Comparison of ENCODE assay signal across 8 cellular contexts in the genomic region with DNA sequence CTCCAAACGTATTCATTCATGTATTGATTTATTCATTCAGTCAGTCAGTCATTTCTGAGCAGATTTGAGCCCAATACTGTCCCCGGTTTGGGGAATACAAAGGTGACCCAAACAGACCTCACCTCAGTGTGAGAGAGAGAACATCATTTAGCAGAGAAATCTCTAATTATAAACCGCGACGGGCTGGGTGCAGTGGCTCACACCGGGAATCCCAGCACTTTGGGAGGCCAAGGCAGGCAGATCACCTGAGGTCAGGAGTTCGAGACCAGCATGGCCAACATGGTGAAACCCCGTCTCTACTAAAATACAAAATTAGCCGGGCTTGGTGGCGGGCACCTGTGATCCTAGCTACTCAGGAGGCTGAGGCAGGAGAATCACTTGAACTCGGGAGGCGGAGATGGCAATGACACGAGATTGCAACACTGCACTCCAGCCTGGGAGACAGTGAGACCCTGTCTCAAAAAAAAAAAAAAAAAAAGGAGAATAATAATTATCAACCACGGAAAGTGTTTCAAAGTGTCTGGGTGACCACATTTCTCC. TPM values are rescaled to one million over a fixed set of nuclear protein-coding genes. Genes with fewer than 3 reads are reported as not detected.
DNase-seq lines count a peak whose midpoint lies in the region; ATAC-seq and TF ChIP-seq lines count a peak whose summit lies in the region.
"Not testable (repeated sequence)": the region's sequence is repeated elsewhere in the genome, so short reads cannot be mapped to it uniquely, and the experiment has no call there.

No MANE protein-coding gene starts in this region.

- not testable (repeated sequence) for H3F3A ChIP-seq in smooth muscle cell (ENCODE audit: low read depth)

- TF ChIP-seq POLR2A in breast epithelium (IDR thresholded peaks at IDR 0.05) = not testable (repeated sequence)

- not testable (repeated sequence) for H3K36me3 Mint-ChIP-seq in activated CD4-positive, alpha-beta T cell treated with anti-CD3 and anti-CD28 coated beads, Interleukin-2, amount 10 ng/mL, durations not matched to agents 24 days and 14 days (ENCODE audit: low read depth); glutamatergic neuron (ENCODE audit: unreplicated experiment); naive B cell

- not testable (repeated sequence) for H3K9me3 Mint-ChIP-seq in activated CD4-positive, alpha-beta T cell treated with anti-CD3 and anti-CD28 coated beads, Interleukin-2, amount 10 ng/mL, durations not matched to agents 24 days and 14 days; glutamatergic neuron (ENCODE audit: unreplicated experiment); naive B cell

- TF ChIP-seq CTCF in AG10803 (conservative IDR thresholded peaks at IDR 0.05; ENCODE audit: low read length); LNCaP clone FGC (IDR thresholded peaks at IDR 0.05; ENCODE audit: control insufficient read depth, extremely low read depth, insufficient read depth); breast epithelium (IDR thresholded peaks at IDR 0.05); glutamatergic neuron (IDR thresholded peaks at IDR 0.05; ENCODE audit: partially characterized antibody, unreplicated experiment); smooth muscle cell (IDR thresholded peaks at IDR 0.05; ENCODE audit: borderline replicate concordance, insufficient read depth, poor library complexity, severe bottlenecking): not testable (repeated sequence)

- DNase-seq in AG10803 (ENCODE audit: low read depth); LNCaP clone FGC (ENCODE audit: low read depth); activated CD4-positive, alpha-beta T cell treated with anti-CD3 and anti-CD28 coated beads, Interleukin-2, amount 10 ng/mL, durations not matched to agents 24 days and 14 days; breast epithelium (ENCODE audit: low spot score in 2 of 2); glutamatergic neuron; naive B cell; smooth muscle cell (lab: John Stamatoyannopoulos, UW; ENCODE audit: unreplicated experiment): not testable (repeated sequence)

- not testable (repeated sequence) for H3K9me3 ChIP-seq in breast epithelium; smooth muscle cell (replicated peaks; ENCODE audit: low read depth)

- H4K20me1 ChIP-seq in smooth muscle cell (ENCODE audit: low read depth) = not testable (repeated sequence)

- peak overlapping the region; percentile 73 for H3K4me3 Mint-ChIP-seq in activated CD4-positive, alpha-beta T cell treated with anti-CD3 and anti-CD28 coated beads, Interleukin-2, amount 10 ng/mL, durations not matched to agents 24 days and 14 days
- H3K4me3 Mint-ChIP-seq in glutamatergic neuron (ENCODE audit: unreplicated experiment) = peak overlapping the region; percentile 67
- peak overlapping the region; percentile 52 to 82 (median 64) for H3K4me3 Mint-ChIP-seq in naive B cell

- peak overlapping the region; percentile 58 for H3K27ac Mint-ChIP-seq in activated CD4-positive, alpha-beta T cell treated with anti-CD3 and anti-CD28 coated beads, Interleukin-2, amount 10 ng/mL, durations not matched to agents 24 days and 14 days
- H3K27ac Mint-ChIP-seq in glutamatergic neuron (ENCODE audit: unreplicated experiment) (peak overlapping the region; percentile 78), naive B cell (peak overlapping the region in 3 of 6 donors; percentile 26 to 70 (median 54))

- H3K27me3 Mint-ChIP-seq in activated CD4-positive, alpha-beta T cell treated with anti-CD3 and anti-CD28 coated beads, Interleukin-2, amount 10 ng/mL, durations not matched to agents 24 days and 14 days; glutamatergic neuron (ENCODE audit: unreplicated experiment): not testable (repeated sequence)
- peaks cover 10 to 18% (median 17%) of the 10 kb centered on the region in 3 donors for H3K27me3 Mint-ChIP-seq in naive B cell

- H3K4me2 ChIP-seq in smooth muscle cell = peak overlapping the region; percentile 95

- intact Hi-C loops in activated CD4-positive, alpha-beta T cell treated with anti-CD3 and anti-CD28 coated beads, Interleukin-2, amount 10 ng/mL, durations not matched to agents 24 days and 14 days (cut with micrococcal nuclease) = loop anchor here (1.0 to 2.0 kb wide), 2 partner anchors 31 to 39 kb away; partner anchors contain the start of genes KCTD5 and SRRM2
- intact Hi-C loops in breast epithelium (cut with DNase I; ENCODE audit: low total_unique reads) = not testable (repeated sequence)

- H3K9ac ChIP-seq in smooth muscle cell (ENCODE audit: low read depth) = not testable (repeated sequence)

- ATAC-seq in GM21737 (IDR thresholded peaks at IDR 0.05; ENCODE audit: unreplicated experiment) = peak; percentile 7
- ATAC-seq in naive B cell (ENCODE audit: low read depth in 2 of 2) = not testable (repeated sequence)

- H3K27ac ChIP-seq in breast epithelium = peak overlapping the region; percentile 82 to 92
- not testable (repeated sequence) for H3K27ac ChIP-seq in smooth muscle cell (ENCODE audit: low read depth)

- H3K4me1 Mint-ChIP-seq in activated CD4-positive, alpha-beta T cell treated with anti-CD3 and anti-CD28 coated beads, Interleukin-2, amount 10 ng/mL, durations not matched to agents 24 days and 14 days; glutamatergic neuron (ENCODE audit: low read depth, unreplicated experiment); naive B cell: not testable (repeated sequence)

- not testable (repeated sequence) for H3K36me3 ChIP-seq in breast epithelium; smooth muscle cell (ENCODE audit: low read depth)

- peaks cover 6 to 12% of the 10 kb centered on the region in 2 donors for H3K4me1 ChIP-seq in breast epithelium
- H3K4me1 ChIP-seq in smooth muscle cell (ENCODE audit: low read depth) = not testable (repeated sequence)

- WGBS in smooth muscle cell (ENCODE audit: low lambda C conversion rate) = 62% methylated on average over 13 of the region's 14 CpGs

- H3K79me2 ChIP-seq in smooth muscle cell (ENCODE audit: low read depth) = not testable (repeated sequence)

- H2AFZ ChIP-seq in smooth muscle cell (ENCODE audit: low read depth) = not testable (repeated sequence)

- H3K27me3 ChIP-seq in breast epithelium; smooth muscle cell (ENCODE audit: low read depth): not testable (repeated sequence)

- H3K4me3 ChIP-seq in AG10803 (ENCODE audit: low read length) (peak overlapping the region; percentile 44), LNCaP clone FGC (ENCODE audit: low read depth, low read length) (peak overlapping the region; percentile 55), breast epithelium (peak overlapping the region; percentile 61 to 85 (median 68)), smooth muscle cell (peak overlapping the region; percentile 82)

RNA-seq across cellular contexts. Expression of gene PRSS27, which starts 1.7 kb away (rescaled TPM):
- 1.8 and 2.0 TPM in 2 replicates for total RNA-seq in activated CD4-positive, alpha-beta T cell treated with anti-CD3 and anti-CD28 coated beads, Interleukin-2, amount 10 ng/mL, durations not matched to agents 24 days and 14 days
- total RNA-seq in breast epithelium (under 1 TPM in 1 of 3 donors, not detected in 2; 0.29 TPM), glutamatergic neuron (ENCODE audit: unreplicated experiment) (10.8 TPM), smooth muscle cell (0.63 and 2.7 TPM in 2 replicates)
- polyA plus RNA-seq in naive B cell (ENCODE audit: low read depth in 6 of 6) (under 1 TPM in 1 of 6 donors, not detected in 5; 0.36 TPM), smooth muscle cell (2.3 and 3.3 TPM in 2 replicates)

RNA-seq across cellular contexts. Expression of gene SRRM2, which starts 30.7 kb away (rescaled TPM):
- total RNA-seq in activated CD4-positive, alpha-beta T cell treated with anti-CD3 and anti-CD28 coated beads, Interleukin-2, amount 10 ng/mL, durations not matched to agents 24 days and 14 days = 635 and 680 TPM in 2 replicates
- total RNA-seq in breast epithelium = 100 to 1,000 TPM; 229 to 416 (median 388) TPM
- 699 TPM for total RNA-seq in glutamatergic neuron (ENCODE audit: unreplicated experiment)
- 100 to 1,000 TPM in 1 of 6 donors, 10 to 100 TPM in 5; 25.0 to 147 (median 45.1) TPM for polyA plus RNA-seq in naive B cell (ENCODE audit: low read depth in 6 of 6)
- total RNA-seq in smooth muscle cell = 83.0 and 125 TPM in 2 replicates
- 280 and 434 TPM in 2 replicates for polyA plus RNA-seq in smooth muscle cell

RNA-seq across cellular contexts. Expression of gene KCTD5, which starts 39.4 kb away (rescaled TPM):
- 54.4 and 57.0 TPM in 2 replicates for total RNA-seq in activated CD4-positive, alpha-beta T cell treated with anti-CD3 and anti-CD28 coated beads, Interleukin-2, amount 10 ng/mL, durations not matched to agents 24 days and 14 days
- 10 to 100 TPM in 2 of 3 donors, 1 to 10 TPM in 1; 8.6 to 19.6 (median 18.4) TPM for total RNA-seq in breast epithelium
- 41.2 TPM for total RNA-seq in glutamatergic neuron (ENCODE audit: unreplicated experiment)
- polyA plus RNA-seq in naive B cell (ENCODE audit: low read depth in 6 of 6) = 10 to 100 TPM; 18.3 to 27.5 (median 22.3) TPM
- total RNA-seq in smooth muscle cell = 27.0 and 38.2 TPM in 2 replicates
- 35.5 and 36.6 TPM in 2 replicates for polyA plus RNA-seq in smooth muscle cell

RNA-seq across cellular contexts. Expression of gene ELOB, which starts 55.4 kb away (rescaled TPM):
- total RNA-seq in activated CD4-positive, alpha-beta T cell treated with anti-CD3 and anti-CD28 coated beads, Interleukin-2, amount 10 ng/mL, durations not matched to agents 24 days and 14 days = 241 and 259 TPM in 2 replicates
- 100 to 1,000 TPM; 147 to 292 (median 230) TPM for total RNA-seq in breast epithelium
- total RNA-seq in glutamatergic neuron (ENCODE audit: unreplicated experiment) = 183 TPM
- polyA plus RNA-seq in naive B cell (ENCODE audit: low read depth in 6 of 6) = 100 to 1,000 TPM; 159 to 241 (median 203) TPM
- 529 and 1,090 TPM in 2 replicates for total RNA-seq in smooth muscle cell
- 709 and 739 TPM in 2 replicates for polyA plus RNA-seq in smooth muscle cell
